Comparison of ENCODE assay signal across 8 cellular contexts in genomic region chr1:28887835-28888682, GRCh38. TPM values are rescaled to one million over a fixed set of nuclear protein-coding genes. Genes with fewer than 3 reads are reported as not detected.
A peak's percentile ranks its signal among the peaks of the same experiment; 100 is the strongest.
DNase-seq lines count a peak whose midpoint lies in the region; ATAC-seq, FAIRE-seq and TF ChIP-seq lines count a peak whose summit lies in the region.

No MANE protein-coding gene starts in this region.

- no peak for TF ChIP-seq POLR2A in lower leg skin (IDR thresholded peaks at IDR 0.05)

- H4K20me1 ChIP-seq in Karpas-422 (ENCODE audit: insufficient read depth, low read depth, low read length), result no peaks in the 10 kb centered on the region

- H2AFZ ChIP-seq in Karpas-422 (ENCODE audit: low read length), result peak overlapping the region; percentile 96; the same call in 1 of the 2 replicates

- peaks cover 8% of the 10 kb centered on the region for H3K36me3 Mint-ChIP-seq in CD4-positive, alpha-beta T cell (ENCODE audit: low read depth)

- H3K9me2 ChIP-seq in Karpas-422 (replicated peaks; ENCODE audit: insufficient read depth, low read length), result no peaks in the 10 kb centered on the region

- no peaks in the 10 kb centered on the region for H3K9me3 ChIP-seq in CD4-positive, alpha-beta T cell (ENCODE audit: control insufficient read depth, low read length)
- H3K9me3 ChIP-seq in Karpas-422 (ENCODE audit: low read length), result no peaks in the 10 kb centered on the region

- peak overlapping the region; percentile 63 for H3K27ac ChIP-seq in CD4-positive, alpha-beta T cell (ENCODE audit: low read depth, low read length)
- H3K27ac ChIP-seq in Karpas-422 (ENCODE audit: low read length), result no peak overlapping the region
- H3K27ac ChIP-seq in urinary bladder (ENCODE audit: low read depth), result no peak overlapping the region

- peaks cover 5% of the 10 kb centered on the region for H3K27me3 Mint-ChIP-seq in CD4-positive, alpha-beta T cell

- no peak for FAIRE-seq in bronchial epithelial cell (lab: Jason Lieb, UNC)

- peak overlapping the region; percentile 79 for H3K9ac ChIP-seq in Karpas-422 (ENCODE audit: low read length)

- CTCF ChIA-PET in CD4-positive, alpha-beta T cell (lab: Charles Lee), result interaction anchor here (1.1 kb wide), 1 partner anchor 511 kb away, joined by 3 read pairs; no protein-coding TSS in a partner anchor

- no peak for TF ChIP-seq CTCF in CD4-positive, alpha-beta T cell (IDR thresholded peaks at IDR 0.05)
- TF ChIP-seq CTCF in bronchial epithelial cell (IDR thresholded peaks at IDR 0.05; ENCODE audit: insufficient read depth, low read length, severe bottlenecking), result no peak
- no peak for TF ChIP-seq CTCF in lower leg skin (IDR thresholded peaks at IDR 0.05)

- DNase-seq in CD4-positive, alpha-beta T cell, result peak in 1 of 10 experiments; percentile 34
- DNase-seq in Karpas-422 (no peak), bronchial epithelial cell (ENCODE audit: low read depth) (no peak), lower leg skin (ENCODE audit: low spot score in 2 of 2) (no peak), dermis blood vessel endothelial cell (no peak), GOT3 (lab: John Stamatoyannopoulos, UW) (no peak)

- ATAC-seq in CD4-positive, alpha-beta T cell (ENCODE audit: poor library complexity), result no peak
- ATAC-seq in GM18861 (IDR thresholded peaks at IDR 0.05; ENCODE audit: unreplicated experiment), result no peak

- no peaks in the 10 kb centered on the region for H3K36me3 ChIP-seq in Karpas-422 (ENCODE audit: insufficient read depth, low read length)
- H3K36me3 ChIP-seq in bronchial epithelial cell (ENCODE audit: control insufficient read depth, insufficient read depth, low read length), result peaks cover 2% of the 10 kb centered on the region
- H3K36me3 ChIP-seq in urinary bladder (ENCODE audit: insufficient read depth), result no peaks in the 10 kb centered on the region

- peaks cover 44% of the 10 kb centered on the region for H3K4me1 Mint-ChIP-seq in CD4-positive, alpha-beta T cell (ENCODE audit: low read depth)

- peak overlapping the region; percentile 92 for H3K4me3 Mint-ChIP-seq in CD4-positive, alpha-beta T cell

- H3K27ac Mint-ChIP-seq in CD4-positive, alpha-beta T cell, result peak overlapping the region; percentile 91

- no peaks in the 10 kb centered on the region for H3K27me3 ChIP-seq in CD4-positive, alpha-beta T cell (ENCODE audit: control insufficient read depth, insufficient read depth, low read length)
- H3K27me3 ChIP-seq in Karpas-422 (ENCODE audit: low read length) (no peaks in the 10 kb centered on the region), bronchial epithelial cell (ENCODE audit: control insufficient read depth, insufficient read depth, low read length) (no peaks in the 10 kb centered on the region)

- no peaks in the 10 kb centered on the region for H3K9me3 Mint-ChIP-seq in CD4-positive, alpha-beta T cell

- peaks cover 31% of the 10 kb centered on the region for H3K4me1 ChIP-seq in Karpas-422 (ENCODE audit: low read length)
- no peaks in the 10 kb centered on the region for H3K4me1 ChIP-seq in urinary bladder (ENCODE audit: insufficient read depth)

- peak overlapping the region; percentile 97 for H3K4me2 ChIP-seq in Karpas-422 (ENCODE audit: low read depth, low read length, poor library complexity, severe bottlenecking)

- no peaks in the 10 kb centered on the region for H3K79me2 ChIP-seq in Karpas-422 (ENCODE audit: low read length)

- POLR2A ChIA-PET in CD4-positive, alpha-beta T cell (lab: Charles Lee), result interaction anchor here (1.3 to 1.4 kb wide), 3 partner anchors 26 to 294 kb away, joined by 3 to 10 read pairs (median 5); partner anchors contain the start of genes EPB41 and SRSF4

- intact Hi-C loops in CD4-positive, alpha-beta T cell (cut with DNase I, micrococcal nuclease), result loop anchor here in 1 of 2 experiments (1.0 to 5.0 kb wide), 2 partner anchors 26 to 39 kb away; partner anchors contain the start of gene EPB41
- intact Hi-C loops in lower leg skin (cut with DNase I; ENCODE audit: low total_unique reads), result no loop called here

- peak overlapping the region; percentile 75 for H3K4me3 ChIP-seq in Karpas-422 (ENCODE audit: low read length)
- peak overlapping the region; percentile 99 for H3K4me3 ChIP-seq in bronchial epithelial cell (ENCODE audit: low read depth, low read length)
- peak overlapping the region; percentile 71 for H3K4me3 ChIP-seq in lower leg skin (ENCODE audit: low read depth, poor library complexity, severe bottlenecking)
- peak overlapping the region; percentile 84 for H3K4me3 ChIP-seq in urinary bladder (ENCODE audit: low read depth, low read length)

- WGBS in lower leg skin, 2 donors, result 23 to 32% methylated on average over 23 to 24 of the region's 24 CpGs
- 27% methylated on average over 24 of the region's 24 CpGs for WGBS in urinary bladder

RNA-seq across cellular contexts. Expression of gene EPB41, which starts 26.3 kb away (rescaled TPM):
- total RNA-seq in CD4-positive, alpha-beta T cell, result 100 to 1,000 TPM; 138 to 145 TPM
- total RNA-seq in Karpas-422 (2014; rRNA removed; shearing (Covaris generic); ENCODE audit: low replicate concordance), result 17.3 and 17.5 TPM in 2 replicates
- 21.6 and 28.9 TPM in 2 replicates for total RNA-seq in bronchial epithelial cell
- 10 to 100 TPM; 41.1 to 60.2 (median 50.3) TPM for total RNA-seq in lower leg skin
- total RNA-seq in urinary bladder, result 37.4 TPM
- 11.0 TPM for polyA plus RNA-seq in urinary bladder
- total RNA-seq in dermis blood vessel endothelial cell, result 36.2 and 41.2 TPM in 2 replicates
